13 cellular contexts compared by ENCODE assay signal in genomic region chr11:97743205-97743742, GRCh38.
DNase-seq lines count a peak whose midpoint lies in the region; ATAC-seq and TF ChIP-seq lines count a peak whose summit lies in the region.
"Had no signal": no experiment of that assay in that cellular context is flagged by ENCODE, and none has a peak within 500 bp of the region (broad histone marks: within the 10 kb centered on the region; RNA-seq: fewer than 3 reads in every experiment).

No MANE protein-coding gene starts in this region.

- no peak for TF ChIP-seq CTCF in MCF 10A (IDR thresholded peaks at IDR 0.05; ENCODE audit: unreplicated experiment)
- no peak for TF ChIP-seq CTCF in breast epithelium (IDR thresholded peaks at IDR 0.05)
- no peak for TF ChIP-seq CTCF in epithelial cell of esophagus (IDR thresholded peaks at IDR 0.05; ENCODE audit: insufficient read depth, low read depth, low read length, missing control alignments)
- no peak for TF ChIP-seq CTCF in type B pancreatic cell (conservative IDR thresholded peaks at IDR 0.05)
- no peak for TF ChIP-seq CTCF in RWPE1 (conservative IDR thresholded peaks at IDR 0.05; ENCODE audit: low read depth)

- ATAC-seq in HG02623 (IDR thresholded peaks at IDR 0.05; ENCODE audit: unreplicated experiment) = no peak
- ATAC-seq: body of pancreas had no signal

- H3K9me3 Mint-ChIP-seq in MCF 10A (ENCODE audit: unreplicated experiment) = peaks cover 8% of the 10 kb centered on the region
- peaks cover 6% of the 10 kb centered on the region for H3K9me3 Mint-ChIP-seq in type B pancreatic cell

- H3K27me3 ChIP-seq in breast epithelium = no peaks in the 10 kb centered on the region
- H3K27me3 ChIP-seq: body of pancreas had no signal

- intact Hi-C loops in MCF 10A (cut with micrococcal nuclease) (no loop called here), breast epithelium (cut with DNase I; ENCODE audit: low total_unique reads) (no loop called here)

- H3K4me1 Mint-ChIP-seq in MCF 10A (ENCODE audit: insufficient read depth, unreplicated experiment) (peaks cover 23% of the 10 kb centered on the region), type B pancreatic cell (ENCODE audit: unreplicated experiment) (peaks cover 12% of the 10 kb centered on the region)

- H3K36me3 Mint-ChIP-seq in MCF 10A (ENCODE audit: insufficient read depth, unreplicated experiment) (no peaks in the 10 kb centered on the region), type B pancreatic cell (peaks cover 4% of the 10 kb centered on the region)

- CTCF ChIA-PET in MCF 10A (lab: Yijun Ruan, JAX) = no interaction called here
- CTCF ChIA-PET in RWPE1 (lab: Yijun Ruan, JAX) = interaction anchor here (0.6 kb wide), 3 partner anchors 17 to 60 kb away, joined by 3 to 4 read pairs (median 3); no protein-coding TSS in a partner anchor

- H3K4me3 Mint-ChIP-seq in MCF 10A (ENCODE audit: unreplicated experiment) (no peak overlapping the region), type B pancreatic cell (no peak overlapping the region)
- H3K4me3 Mint-ChIP-seq: activated T-helper 1 cell treated with anti-CD3 and anti-CD28 coated beads, Interleukin-12 subunit alpha, Interleukin-12 subunit beta, Interleukin-2, Interleukin-4 antibody, amounts not matched to agents 30 ng/mL and 10 ng/mL and 1 ng/mL, durations not matched to agents 14 hours and 24 hours and 36 hours had no signal

- no peaks in the 10 kb centered on the region for H3K36me3 ChIP-seq in breast epithelium
- H3K36me3 ChIP-seq in SK-N-MC (ENCODE audit: insufficient read depth, low read length) = no peaks in the 10 kb centered on the region

- DNase-seq in MCF 10A (ENCODE audit: unreplicated experiment) = peak; percentile 62
- DNase-seq in breast epithelium (ENCODE audit: low spot score in 2 of 2) = no peak
- no peak for DNase-seq in SK-N-MC (ENCODE audit: low read depth, low spot score)
- peak; percentile 85 for DNase-seq in epithelial cell of esophagus (ENCODE audit: low read depth)
- no peak for DNase-seq in type B pancreatic cell (ENCODE audit: extremely low spot score, unreplicated experiment)
- DNase-seq in RWPE1 (ENCODE audit: low spot score) = no peak
- no peak for DNase-seq in activated CD4-positive, alpha-beta T cell treated with anti-CD3 and anti-CD28 coated beads, Interleukin-2, amount 50 U/mL, for 1 hour
- DNase-seq: activated CD4-positive, alpha-beta T cell treated with anti-CD3 and anti-CD28 coated beads for 4 hours; body of pancreas; DMS153 had no signal

- BruUV-seq in MCF 10A (replicated peaks; lab: Mats Ljungman, UMichigan) = TSS peak; percentile 95

- H3K4me3 ChIP-seq in breast epithelium (no peak overlapping the region), SK-N-MC (no peak overlapping the region), epithelial cell of esophagus (ENCODE audit: low read length) (no peak overlapping the region)
- H3K4me3 ChIP-seq: body of pancreas had no signal

- no peak overlapping the region for H3K27ac ChIP-seq in breast epithelium
- 0 out of 2 replicates have a peak overlapping the region, but pooled peaks have one; percentile 13 for H3K27ac ChIP-seq in SK-N-MC
- H3K27ac ChIP-seq in RWPE1 = no peak overlapping the region
- H3K27ac ChIP-seq: body of pancreas had no signal

- no peak for TF ChIP-seq POLR2A in breast epithelium (IDR thresholded peaks at IDR 0.05)

- POLR2A ChIA-PET in MCF 10A (lab: Yijun Ruan, JAX) = interaction anchor here (0.7 kb wide), 1 partner anchor 15 kb away, joined by 3 read pairs; no protein-coding TSS in a partner anchor
- POLR2A ChIA-PET in RWPE1 (lab: Yijun Ruan, JAX; ENCODE audit: low non-redundant PET) = no interaction called here

- H3K27ac Mint-ChIP-seq in MCF 10A (ENCODE audit: low read depth, unreplicated experiment) = peak overlapping the region; percentile 92
- H3K27ac Mint-ChIP-seq in type B pancreatic cell = peak overlapping the region; percentile 74
- H3K27ac Mint-ChIP-seq: activated T-helper 1 cell treated with anti-CD3 and anti-CD28 coated beads, Interleukin-12 subunit alpha, Interleukin-12 subunit beta, Interleukin-2, Interleukin-4 antibody, amounts not matched to agents 30 ng/mL and 10 ng/mL and 1 ng/mL, durations not matched to agents 14 hours and 24 hours and 36 hours; progenitor cell of endocrine pancreas had no signal

- no peaks in the 10 kb centered on the region for H3K4me1 ChIP-seq in breast epithelium
- H3K4me1 ChIP-seq: body of pancreas had no signal

- H3K9me3 ChIP-seq in breast epithelium (peaks cover 0 to 3% of the 10 kb centered on the region in 2 donors), SK-N-MC (ENCODE audit: low read depth, low read length) (no peaks in the 10 kb centered on the region)
- H3K9me3 ChIP-seq: body of pancreas had no signal

- no peak overlapping the region for H3K9ac ChIP-seq in SK-N-MC (ENCODE audit: insufficient read length)

- H3K27me3 Mint-ChIP-seq in MCF 10A (ENCODE audit: insufficient read depth, unreplicated experiment) (no peaks in the 10 kb centered on the region), type B pancreatic cell (no peaks in the 10 kb centered on the region)
- H3K27me3 Mint-ChIP-seq: progenitor cell of endocrine pancreas had no signal

Comparison
In these comparisons a context has a peak if more than half of its experiments do, and no peak if none do; other contexts are left out.
1. DNase-seq: peak in MCF 10A (single experiment) and epithelial cell of esophagus (single experiment); none in breast epithelium (0 of 2), SK-N-MC (single experiment), type B pancreatic cell (single experiment), RWPE1 (single experiment) and activated CD4-positive, alpha-beta T cell treated with anti-CD3 and anti-CD28 coated beads, Interleukin-2, amount 50 U/mL, for 1 hour (single experiment).